33 cellular contexts compared by ENCODE assay signal in the genomic region with DNA sequence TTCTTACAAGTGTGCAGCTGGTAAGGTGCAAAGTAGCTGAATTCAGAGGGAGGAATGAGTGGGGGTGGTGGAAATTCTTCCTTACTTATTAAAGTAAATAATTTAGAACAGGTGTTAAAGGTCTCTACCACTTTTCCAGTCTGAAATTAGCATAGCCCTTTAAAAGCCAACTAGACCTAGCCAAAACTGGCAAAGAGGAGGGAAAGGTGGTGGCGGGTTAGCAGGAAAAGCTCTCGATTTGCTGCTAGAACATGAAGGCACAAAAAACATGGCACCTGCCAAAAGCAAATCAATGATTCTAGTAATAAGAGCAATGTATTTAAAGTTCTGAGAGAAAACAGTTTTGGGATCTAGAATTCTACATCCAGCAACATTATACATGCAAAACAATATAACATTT.
"Had no signal": no experiment of that assay in that cellular context is flagged by ENCODE, and none has a peak within 500 bp of the region (broad histone marks: within the 10 kb centered on the region; RNA-seq: fewer than 3 reads in every experiment).

No MANE protein-coding gene starts in this region.

- H3K9me3 ChIP-seq: adrenal gland, body of pancreas, breast epithelium had no signal

- H3K27ac ChIP-seq: adrenal gland, body of pancreas, brain microvascular endothelial cell, breast epithelium, WERI-Rb-1 had no signal

- ATAC-seq: activated CD4-positive, alpha-beta T cell treated with anti-CD3 and anti-CD28 coated beads for 36 hours; activated CD4-positive, CD25-positive, alpha-beta regulatory T cell treated with anti-CD3 and anti-CD28 coated beads, Interleukin-2, amount 50 U/mL, for 24 hours; activated CD8-positive, alpha-beta T cell treated with anti-CD3 and anti-CD28 coated beads for 36 hours; activated naive CD4-positive, alpha-beta T cell treated with anti-CD3 and anti-CD28 coated beads, Interleukin-2, amount 50 U/mL, for 72 hours; activated T-cell treated with anti-CD3 and anti-CD28 coated beads, Interleukin-2, amount 50 U/mL, for 4 hours; activated T-cell treated with anti-CD3 and anti-CD28 coated beads, Interleukin-2, amount 50 U/mL, for 72 hours; activated T-helper 17 cell treated with anti-CD3 and anti-CD28 coated beads, Interleukin-2, amount 50 U/mL, for 72 hours; body of pancreas; WTC11 had no signal

- H3K27me3 ChIP-seq: adrenal gland, body of pancreas, brain microvascular endothelial cell, breast epithelium had no signal

- H3K4me3 ChIP-seq: adrenal gland, body of pancreas, breast epithelium had no signal

- DNase-seq: activated CD4-positive, alpha-beta memory T cell treated with anti-CD3 and anti-CD28 coated beads for 36 hours; activated CD4-positive, alpha-beta T cell treated with anti-CD3 and anti-CD28 coated beads for 1 hour; activated CD4-positive, alpha-beta T cell treated with anti-CD3 and anti-CD28 coated beads for 36 hours; activated CD4-positive, alpha-beta T cell treated with anti-CD3 and anti-CD28 coated beads for 48 hours; activated CD4-positive, alpha-beta T cell treated with anti-CD3 and anti-CD28 coated beads, Interleukin-2, amount 10 ng/mL, durations not matched to agents 7 days and 5 days; activated CD4-positive, CD25-positive, alpha-beta regulatory T cell; activated CD8-positive, alpha-beta memory T cell treated with anti-CD3 and anti-CD28 coated beads, Interleukin-2, amount 50 U/mL, for 4 hours; activated CD8-positive, alpha-beta T cell treated with anti-CD3 and anti-CD28 coated beads for 36 hours; activated effector memory CD4-positive, alpha-beta T cell treated with anti-CD3 and anti-CD28 coated beads, Interleukin-2, amount 50 U/mL, for 16 hours; activated gamma-delta T cell treated with Interleukin-2 at 50 U/mL for 16 hours; activated naive CD4-positive, alpha-beta T cell; activated naive CD4-positive, alpha-beta T cell treated with anti-CD3 and anti-CD28 coated beads for 36 hours; activated naive CD4-positive, alpha-beta T cell treated with anti-CD3 and anti-CD28 coated beads, Interleukin-2, amount 50 U/mL, for 16 hours; activated naive CD8-positive, alpha-beta T cell treated with anti-CD3 and anti-CD28 coated beads for 36 hours; activated T-cell treated with anti-CD3 and anti-CD28 coated beads for 4 hours; activated T-cell treated with anti-CD3 and anti-CD28 coated beads, Interleukin-2, amount 50 U/mL, for 1 hour; activated T-cell treated with anti-CD3 and anti-CD28 coated beads, Interleukin-2, amount 50 U/mL, for 4 hours; activated T-cell treated with anti-CD3 and anti-CD28 coated beads, Interleukin-2, amount 50 U/mL, for 72 hours; adrenal gland; amniotic stem cell; aorta; body of pancreas; brain microvascular endothelial cell; cerebellar nuclear complex; T-helper 1 cell; T-helper 2 cell; T-helper 9 cell; WERI-Rb-1 had no signal

- H3K36me3 ChIP-seq: adrenal gland, brain microvascular endothelial cell, breast epithelium, WERI-Rb-1 had no signal

- H3K4me1 ChIP-seq: breast epithelium had no signal
